ENCODE assay signal across 17 cellular contexts in the genomic region with DNA sequence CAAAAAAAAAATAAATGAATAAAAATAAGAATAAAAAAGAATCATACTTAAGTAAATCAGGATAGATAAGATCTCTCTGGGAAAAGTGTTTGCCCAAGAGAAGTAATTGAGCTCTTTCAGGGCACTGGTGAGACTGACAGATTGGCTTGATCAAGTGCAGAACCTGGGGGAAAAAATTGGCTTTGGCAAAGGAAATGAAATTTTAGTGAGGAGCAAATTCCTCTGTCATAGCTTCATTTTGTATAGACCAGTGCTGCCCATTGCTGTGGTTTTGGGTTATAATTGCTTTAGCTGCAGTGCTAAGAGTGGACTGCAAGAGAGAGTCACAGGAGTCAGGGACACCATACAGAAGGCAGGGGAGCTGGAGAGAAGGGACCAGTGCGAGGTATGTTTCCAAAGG. TPM values are rescaled to one million over a fixed set of nuclear protein-coding genes. Genes with fewer than 3 reads are reported as not detected.
DNase-seq lines count a peak whose midpoint lies in the region; ATAC-seq and TF ChIP-seq lines count a peak whose summit lies in the region.
"Had no signal": no experiment of that assay in that cellular context is flagged by ENCODE, and none has a peak within 500 bp of the region (broad histone marks: within the 10 kb centered on the region; RNA-seq: fewer than 3 reads in every experiment).

No MANE protein-coding gene starts in this region.

- peaks cover 11% of the 10 kb centered on the region for H3K36me3 Mint-ChIP-seq in activated naive CD4-positive, alpha-beta T cell treated with anti-CD3 and anti-CD28 coated beads, Interleukin-2, amount 50 U/mL, for 24 hours
- H3K36me3 Mint-ChIP-seq in activated naive CD8-positive, alpha-beta T cell, result peaks cover 2% of the 10 kb centered on the region

- H3K4me1 Mint-ChIP-seq in activated naive CD4-positive, alpha-beta T cell treated with anti-CD3 and anti-CD28 coated beads, Interleukin-2, amount 50 U/mL, for 24 hours, result peaks cover 41% of the 10 kb centered on the region
- peaks cover 34% of the 10 kb centered on the region for H3K4me1 Mint-ChIP-seq in activated naive CD8-positive, alpha-beta T cell (ENCODE audit: low read depth)

- H3K9me3 Mint-ChIP-seq in activated naive CD4-positive, alpha-beta T cell treated with anti-CD3 and anti-CD28 coated beads, Interleukin-2, amount 50 U/mL, for 24 hours, result no peaks in the 10 kb centered on the region
- H3K9me3 Mint-ChIP-seq in activated naive CD8-positive, alpha-beta T cell (ENCODE audit: low read depth), result no peaks in the 10 kb centered on the region

- no peak overlapping the region for H3K9ac ChIP-seq in stomach smooth muscle (ENCODE audit: low read length in 2 of 2)
- H3K9ac ChIP-seq: KMS-11 had no signal

- peaks cover 16% of the 10 kb centered on the region for H3K4me1 ChIP-seq in stomach smooth muscle (ENCODE audit: control insufficient read depth, insufficient read depth, low read length)
- H3K4me1 ChIP-seq: colonic mucosa had no signal

- H3K9me3 ChIP-seq in stomach smooth muscle (ENCODE audit: control insufficient read depth in 2 of 2, low read length in 2 of 2), result no peaks in the 10 kb centered on the region
- H3K9me3 ChIP-seq: colonic mucosa, esophagus squamous epithelium, left lung, thyroid gland had no signal

- H3K27me3 Mint-ChIP-seq in activated naive CD4-positive, alpha-beta T cell treated with anti-CD3 and anti-CD28 coated beads, Interleukin-2, amount 50 U/mL, for 24 hours, result no peaks in the 10 kb centered on the region
- no peaks in the 10 kb centered on the region for H3K27me3 Mint-ChIP-seq in activated naive CD8-positive, alpha-beta T cell

- H3K27ac ChIP-seq in stomach smooth muscle (ENCODE audit: low read length), result peak overlapping the region; percentile 68
- H3K27ac ChIP-seq: colonic mucosa, KMS-11 had no signal

- no peak for DNase-seq in activated naive CD4-positive, alpha-beta T cell treated with Interleukin-2 at 50 U/mL for 16 hours
- peak; percentile 40 for DNase-seq in fibroblast of the aortic adventitia (ENCODE audit: low read depth)
- DNase-seq in RPMI8226, result no peak
- DNase-seq in HT-29 (ENCODE audit: low spot score), result no peak
- DNase-seq: colonic mucosa; esophagus squamous epithelium; left lung; NCI-H1436; NCI-H345; SIG-M5; stimulated activated CD4-positive, alpha-beta T cell treated with anti-CD3 and anti-CD28 coated beads, Interleukin-2, amount 100 ng/mL, for 24 hours; thyroid gland had no signal

- H3K27ac Mint-ChIP-seq in activated naive CD4-positive, alpha-beta T cell treated with anti-CD3 and anti-CD28 coated beads, Interleukin-2, amount 50 U/mL, for 24 hours, result peak overlapping the region; percentile 36
- H3K27ac Mint-ChIP-seq in activated naive CD8-positive, alpha-beta T cell, result peak overlapping the region; percentile 76

- H3K27me3 ChIP-seq in stomach smooth muscle (ENCODE audit: control insufficient read depth in 1 of 2, insufficient read depth in 2 of 2, low read length in 2 of 2), result no peaks in the 10 kb centered on the region
- H3K27me3 ChIP-seq: colonic mucosa, esophagus squamous epithelium, left lung, thyroid gland had no signal

- ATAC-seq in GM19467 (IDR thresholded peaks at IDR 0.05; ENCODE audit: unreplicated experiment), result no peak
- ATAC-seq: left lung had no signal

- no peak for TF ChIP-seq CTCF in fibroblast of the aortic adventitia (IDR thresholded peaks at IDR 0.05; ENCODE audit: insufficient read depth, low read length)

- no peak overlapping the region for H3K4me3 Mint-ChIP-seq in activated naive CD4-positive, alpha-beta T cell treated with anti-CD3 and anti-CD28 coated beads, Interleukin-2, amount 50 U/mL, for 24 hours
- no peak overlapping the region for H3K4me3 Mint-ChIP-seq in activated naive CD8-positive, alpha-beta T cell

- H3K4me3 ChIP-seq in fibroblast of the aortic adventitia (ENCODE audit: low read depth, low read length) (no peak overlapping the region), stomach smooth muscle (ENCODE audit: low read length in 2 of 2) (no peak overlapping the region)
- H3K4me3 ChIP-seq: colonic mucosa, esophagus squamous epithelium, left lung, thyroid gland had no signal

- no peaks in the 10 kb centered on the region for H3K36me3 ChIP-seq in stomach smooth muscle (ENCODE audit: control insufficient read depth in 2 of 2, insufficient read depth in 2 of 2, low read length in 2 of 2)
- H3K36me3 ChIP-seq: colonic mucosa, esophagus squamous epithelium, left lung, thyroid gland had no signal

RNA-seq across cellular contexts. Expression of gene SFI1, which starts 35.7 kb away (rescaled TPM):
- 19.9 and 20.3 TPM in 2 replicates for total RNA-seq in fibroblast of the aortic adventitia (ENCODE audit: low replicate concordance)
- total RNA-seq in HT-29 (2014; rRNA removed; shearing (Covaris generic)), result 20.5 and 26.1 TPM in 2 replicates

RNA-seq across cellular contexts. Expression of gene EIF4ENIF1, which starts 42.4 kb away (rescaled TPM):
- 15.4 and 22.1 TPM in 2 replicates for total RNA-seq in fibroblast of the aortic adventitia (ENCODE audit: low replicate concordance)
- total RNA-seq in HT-29 (2014; rRNA removed; shearing (Covaris generic)), result 3.9 and 4.3 TPM in 2 replicates
